8 cellular contexts compared by ENCODE assay signal in the genomic region with DNA sequence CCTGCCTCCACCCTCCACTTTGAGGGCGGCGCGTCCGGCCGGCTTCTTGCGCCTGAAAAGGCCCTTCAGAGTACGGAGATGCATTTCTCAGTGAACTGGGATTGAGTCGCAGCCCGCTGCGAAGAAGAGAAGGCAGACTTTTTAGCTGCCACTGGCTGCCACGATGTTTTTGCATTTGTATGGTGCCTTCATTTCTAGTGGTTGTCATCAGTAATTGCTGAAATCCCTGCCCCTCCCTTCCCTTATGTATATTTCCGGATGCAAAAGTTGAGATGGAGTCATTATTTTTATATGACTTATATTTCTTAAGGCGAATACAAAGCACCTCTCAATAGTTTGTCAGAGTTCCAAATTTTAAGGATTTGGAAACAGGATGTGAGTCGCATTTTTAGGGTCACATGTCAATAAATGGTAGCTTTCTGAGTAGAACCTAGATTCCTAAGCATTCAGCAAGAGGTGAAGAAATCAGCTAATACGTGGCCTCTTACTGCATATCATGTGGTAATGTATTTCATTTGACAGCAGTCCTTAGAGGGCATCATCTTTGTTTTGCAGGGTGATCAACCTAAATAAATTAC. TPM values are rescaled to one million over a fixed set of nuclear protein-coding genes. Genes with fewer than 3 reads are reported as not detected.
A peak's percentile ranks its signal among the peaks of the same experiment; 100 is the strongest.
DNase-seq lines count a peak whose midpoint lies in the region; ATAC-seq, FAIRE-seq and TF ChIP-seq lines count a peak whose summit lies in the region.

No MANE protein-coding gene starts in this region.

- H3K27ac Mint-ChIP-seq in memory B cell = peak overlapping the region; percentile 98

- H3K4me3 Mint-ChIP-seq in memory B cell = peak overlapping the region; percentile 71

- in situ Hi-C loops in K562 (cut with MboI) = no loop called here

- peak overlapping the region; percentile 68; the same call in 1 of the 3 replicates for H3K27ac ChIP-seq in K562 (ENCODE audit: extremely low read depth, low read depth, low read length)
- peak overlapping the region in 1 of 2 donors; percentile 49 for H3K27ac ChIP-seq in aorta (ENCODE audit: low read depth in 1 of 2, low read length in 2 of 2)

- H3K36me3 Mint-ChIP-seq in memory B cell = peaks cover 5% of the 10 kb centered on the region

- peaks cover 31% of the 10 kb centered on the region for H3K79me2 ChIP-seq in K562 (ENCODE audit: control insufficient read depth, insufficient read depth, low read length)

- no peaks in the 10 kb centered on the region for H3K27me3 Mint-ChIP-seq in memory B cell

- WGBS in K562 (ENCODE audit: insufficient coverage, low coverage, missing lambda C conversion rate) = 2% methylated on average over 9 of the region's 15 CpGs
- 2 to 22% methylated on average over 15 of the region's 15 CpGs for WGBS in aorta, 2 donors

- TF ChIP-seq EP300 in K562 (IDR thresholded peaks at IDR 0.05; ENCODE audit: low read length) = no peak

- no peaks in the 10 kb centered on the region; the same call in 1 of the 2 replicates for H4K20me1 ChIP-seq in K562 (replicated peaks; ENCODE audit: control insufficient read depth, insufficient read depth, low read length)

- no peaks in the 10 kb centered on the region for H3K36me3 ChIP-seq in K562 (ENCODE audit: control insufficient read depth, insufficient read depth, low read length)
- H3K36me3 ChIP-seq in aorta (ENCODE audit: control insufficient read depth in 1 of 2, insufficient read depth in 2 of 2, low read length in 1 of 2) = no peaks in the 10 kb centered on the region

- intact Hi-C loops in K562 (cut with micrococcal nuclease) = loop anchor here (10.0 kb wide), 1 partner anchor 63 kb away; the partner anchor contains the start of gene CXorf38
- intact Hi-C loops in aorta (cut with DNase I) = no loop called here

- FAIRE-seq in K562 (lab: Jason Lieb, UNC) = no peak

- BruUV-seq in K562 (replicated peaks; lab: Mats Ljungman, UMichigan) = no TSS peak

- no peaks in the 10 kb centered on the region for H3K9me3 ChIP-seq in K562 (replicated peaks; ENCODE audit: control insufficient read depth, insufficient read depth, low read depth, low read length)
- H3K9me3 ChIP-seq in aorta (ENCODE audit: control insufficient read depth, low read length) = no peaks in the 10 kb centered on the region

- ATAC-seq in K562 (no peak), memory B cell (ENCODE audit: low read depth) (peak; percentile 9), aorta (ENCODE audit: low FRiP score) (no peak)

- no peak for TF ChIP-seq CTCF in LNCaP clone FGC (IDR thresholded peaks at IDR 0.05; ENCODE audit: control insufficient read depth, extremely low read depth, insufficient read depth)
- TF ChIP-seq CTCF in K562 (IDR thresholded peaks at IDR 0.05 in 2 of 3, conservative IDR thresholded peaks at IDR 0.05 in 1 of 3; ENCODE audit: insufficient read depth in 2 of 3, low read depth in 1 of 3, low read length in 3 of 3) = no peak

- H3K4me2 ChIP-seq in K562 (ENCODE audit: insufficient read depth, low read length) = peak overlapping the region; percentile 85

- no peak for TF ChIP-seq RAD21 in K562 (CRISPR knock-in tag; conservative IDR thresholded peaks at IDR 0.05 in 1 of 2, IDR thresholded peaks at IDR 0.05 in 1 of 2)

- H3K27me3 ChIP-seq in K562 (ENCODE audit: control insufficient read depth in 2 of 2, insufficient read depth in 2 of 2, low read length in 2 of 2) (no peaks in the 10 kb centered on the region), aorta (ENCODE audit: control insufficient read depth in 1 of 2, insufficient read depth in 2 of 2, low read length in 1 of 2) (no peaks in the 10 kb centered on the region)

- POLR2A ChIA-PET in K562 (lab: Yijun Ruan, JAX) = no interaction called here

- DNase-seq in Daoy (ENCODE audit: low read depth) (peak; percentile 4), LNCaP clone FGC (ENCODE audit: low read depth) (no peak), K562 (ENCODE audit: extremely low read depth in 1 of 4, low spot score in 3 of 4) (no peak), memory B cell (ENCODE audit: low spot score in 2 of 2) (peak in 1 of 2 donors; percentile 9), aorta (no peak), putamen (ENCODE audit: low spot score) (no peak), T1000 (lab: John Stamatoyannopoulos, UW) (no peak), medulla oblongata (ENCODE audit: extremely low spot score) (no peak)

- H2AFZ ChIP-seq in K562 (ENCODE audit: low read depth, low read length) = peak overlapping the region; percentile 63

- no peak for TF ChIP-seq POLR2A in K562 (conservative IDR thresholded peaks at IDR 0.05)

- H3K4me1 ChIP-seq in K562 (replicated peaks in 1 of 2; ENCODE audit: control insufficient read depth in 2 of 2, insufficient read depth in 2 of 2, low read length in 2 of 2) = peaks cover 5 to 18% of the 10 kb centered on the region in 2 experiments; a peak in 3 of 5 replicates
- H3K4me1 ChIP-seq in aorta (ENCODE audit: control insufficient read depth in 1 of 2, insufficient read depth in 2 of 2, low read length in 2 of 2) = no peaks in the 10 kb centered on the region

- no peaks in the 10 kb centered on the region for H3K9me3 Mint-ChIP-seq in memory B cell

- peak overlapping the region; percentile 75 for H3K4me3 ChIP-seq in LNCaP clone FGC (ENCODE audit: low read depth, low read length)
- peak overlapping the region; percentile 88 for H3K4me3 ChIP-seq in K562
- peak overlapping the region; percentile 53 to 77 for H3K4me3 ChIP-seq in aorta (ENCODE audit: low read length in 2 of 2)

- H3K9ac ChIP-seq in K562 (ENCODE audit: insufficient read depth in 1 of 2, low read depth in 2 of 2, low read length in 2 of 2) = peak overlapping the region; percentile 62 to 91

- CTCF ChIA-PET in K562 (lab: Yijun Ruan, JAX; ENCODE audit: low intra/inter-chr PET ratio) = no interaction called here

- H3K4me1 Mint-ChIP-seq in memory B cell = peaks cover 20% of the 10 kb centered on the region

- H3K9me1 ChIP-seq in K562 (ENCODE audit: control insufficient read depth, insufficient read depth, low read length) = no peaks in the 10 kb centered on the region

TF ChIP-seq in K562, 482 proteins besides CTCF, POLR2A, EP300 and RAD21 (continues in another document):
- no peak for TF ChIP-seq SREBF2 (CRISPR knock-in tag; IDR thresholded peaks at IDR 0.05)
- TF ChIP-seq GATAD2B (IDR thresholded peaks at IDR 0.05; ENCODE audit: borderline replicate concordance) = no peak
- TF ChIP-seq, protein P1, sequence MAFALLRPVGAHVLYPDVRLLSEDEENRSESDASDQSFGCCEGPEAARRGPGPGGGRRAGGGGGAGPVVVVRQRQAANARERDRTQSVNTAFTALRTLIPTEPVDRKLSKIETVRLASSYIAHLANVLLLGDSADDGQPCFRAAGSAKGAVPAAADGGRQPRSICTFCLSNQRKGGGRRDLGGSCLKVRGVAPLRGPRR (CRISPR knock-in tag; IDR thresholded peaks at IDR 0.05) = no peak

RNA-seq across cellular contexts. Expression of gene ATP6AP2, which starts 0.7 kb away (rescaled TPM):
- total RNA-seq in Daoy (2014; rRNA removed; shearing (Covaris generic)) = 54.8 and 57.0 TPM in 2 replicates
- 78.0 and 106 TPM in 2 replicates for total RNA-seq in K562 (2011; cell fraction: chromatin; rRNA removed; ENCODE audit: low replicate concordance)
- total RNA-seq in K562 (2011; cell fraction: nucleolus; rRNA removed) = 66.9 and 82.1 TPM in 2 replicates
- 114 and 118 TPM in 2 replicates for total RNA-seq in K562 (2011; cell fraction: nucleoplasm; rRNA removed)
- 23.3 and 26.3 TPM in 2 replicates for total RNA-seq in K562 (2014; rRNA removed)
- 45.8 and 50.2 TPM in 2 replicates for total RNA-seq in K562 (2014; rRNA removed; fragmentation: Illumina TruSeq; extraction: Trizol)
- total RNA-seq in K562 (2015; rRNA removed; fragmentation: Illumina TruSeq; extraction: Trizol) = 37.9 and 41.9 TPM in 2 replicates
- total RNA-seq in K562 (2021) = 38.7 and 50.1 TPM in 2 replicates
- polyA plus RNA-seq in K562 (2011; rRNA removed) = 131 and 134 TPM in 2 replicates
- polyA plus RNA-seq in K562 (2011; cell fraction: cytosol; rRNA removed) = 38.5 and 54.4 TPM in 2 replicates
- polyA plus RNA-seq in K562 (2011; cell fraction: nucleus; rRNA removed) = 27.8 and 49.9 TPM in 2 replicates
- polyA plus RNA-seq in K562 (2012) = 56.2 and 68.2 TPM in 2 replicates
- 69.7 and 70.2 TPM in 2 replicates for polyA plus RNA-seq in K562 (2014; fragmentation: Illumina TruSeq; extraction: Trizol)
- polyA plus RNA-seq in K562 (2014; fragmentation: Nextera tagmentation; extraction: Ambion mirVana) = 10 to 100 TPM; 26.6 to 32.8 TPM
- polyA plus RNA-seq in K562 (2014; rRNA removed) = 38.0 and 38.8 TPM in 2 replicates
- 95.9 and 96.6 TPM in 2 replicates for polyA minus RNA-seq in K562 (2011; rRNA and poly(A)+ RNA removed)
- polyA minus RNA-seq in K562 (2011; cell fraction: cytosol; rRNA and poly(A)+ RNA removed) = 42.8 and 52.2 TPM in 2 replicates
- 12.0 and 21.5 TPM in 2 replicates for polyA minus RNA-seq in K562 (2011; cell fraction: nucleus; rRNA and poly(A)+ RNA removed)
- total RNA-seq in aorta = 100 to 1,000 TPM; 117 to 127 TPM
- 100 to 1,000 TPM; 103 to 145 TPM for polyA plus RNA-seq in aorta

RNA-seq across cellular contexts. Expression of gene MPC1L, which starts 41.8 kb away (rescaled TPM):
- not detected in 2 replicates for total RNA-seq in Daoy (2014; rRNA removed; shearing (Covaris generic))
- total RNA-seq in K562 (2011; cell fraction: chromatin; rRNA removed; ENCODE audit: low replicate concordance) = not detected in 2 replicates
- total RNA-seq in K562 (2011; cell fraction: nucleolus; rRNA removed) = not detected in 2 replicates
- not detected in 2 replicates for total RNA-seq in K562 (2011; cell fraction: nucleoplasm; rRNA removed)
- not detected in 2 replicates for total RNA-seq in K562 (2014; rRNA removed)
- total RNA-seq in K562 (2014; rRNA removed; fragmentation: Illumina TruSeq; extraction: Trizol) = not detected in 2 replicates
- not detected in 2 replicates for total RNA-seq in K562 (2015; rRNA removed; fragmentation: Illumina TruSeq; extraction: Trizol)
- not detected in 2 replicates for total RNA-seq in K562 (2021)
- polyA plus RNA-seq in K562 (2011; rRNA removed) = not detected in 2 replicates
- not detected in 2 replicates for polyA plus RNA-seq in K562 (2011; cell fraction: cytosol; rRNA removed)
- polyA plus RNA-seq in K562 (2011; cell fraction: nucleus; rRNA removed) = not detected in 2 replicates
- polyA plus RNA-seq in K562 (2012) = not detected in 2 replicates
- polyA plus RNA-seq in K562 (2014; fragmentation: Illumina TruSeq; extraction: Trizol) = not detected in 2 replicates
- polyA plus RNA-seq in K562 (2014; fragmentation: Nextera tagmentation; extraction: Ambion mirVana) = not detected
- polyA plus RNA-seq in K562 (2014; rRNA removed) = not detected in 2 replicates
- polyA minus RNA-seq in K562 (2011; rRNA and poly(A)+ RNA removed) = not detected in 2 replicates
- polyA minus RNA-seq in K562 (2011; cell fraction: cytosol; rRNA and poly(A)+ RNA removed) = not detected in 2 replicates
- polyA minus RNA-seq in K562 (2011; cell fraction: nucleus; rRNA and poly(A)+ RNA removed) = not detected in 2 replicates
- total RNA-seq in aorta = not detected
- not detected for polyA plus RNA-seq in aorta
